ENCODE assay signal across 9 cellular contexts in genomic region chr17:68437979-68438877, GRCh38. TPM values are rescaled to one million over a fixed set of nuclear protein-coding genes. Genes with fewer than 3 reads are reported as not detected.
DNase-seq lines count a peak whose midpoint lies in the region; ATAC-seq and TF ChIP-seq lines count a peak whose summit lies in the region.
"Had no signal": no experiment of that assay in that cellular context is flagged by ENCODE, and none has a peak within 500 bp of the region (broad histone marks: within the 10 kb centered on the region; RNA-seq: fewer than 3 reads in every experiment).

No MANE protein-coding gene starts in this region.

- H3K36me3 ChIP-seq in mucosa of rectum (ENCODE audit: control insufficient read depth in 2 of 2, insufficient read depth in 2 of 2, low read length in 2 of 2): peaks cover 26 to 40% of the 10 kb centered on the region in 2 donors

- peaks cover 12 to 15% of the 10 kb centered on the region in 2 donors for H3K4me1 ChIP-seq in mucosa of rectum (ENCODE audit: control insufficient read depth in 2 of 2, insufficient read depth in 2 of 2, low read length in 2 of 2)

- ATAC-seq in HG02938 (IDR thresholded peaks at IDR 0.05; ENCODE audit: unreplicated experiment) (peak; percentile 64), HG03439 (IDR thresholded peaks at IDR 0.05; ENCODE audit: unreplicated experiment) (no peak)

- no peaks in the 10 kb centered on the region for H3K27me3 ChIP-seq in mucosa of rectum (ENCODE audit: control insufficient read depth in 2 of 2, insufficient read depth in 2 of 2, low read length in 2 of 2)

- H3K27ac ChIP-seq in mucosa of rectum (ENCODE audit: low read depth in 2 of 2, low read length in 2 of 2): peak overlapping the region; percentile 72 to 78
- H3K27ac ChIP-seq: 22Rv1 had no signal

- DNase-seq in NK-92 treated with Interleukin-12 subunit alpha and Interleukin-12 subunit beta, amount 100 ng/mL, for 24 hours (lab: John Stamatoyannopoulos, UW): peak; percentile 47
- DNase-seq in NK-92 (lab: John Stamatoyannopoulos, UW; ENCODE audit: unreplicated experiment) (no peak), SK-MEL-5 (ENCODE audit: low read depth, low spot score) (peak; percentile 59), choroid plexus epithelial cell (ENCODE audit: low read depth) (peak; percentile 62), NCI-H1092 (lab: John Stamatoyannopoulos, UW) (no peak)

- H3K9ac ChIP-seq in mucosa of rectum (ENCODE audit: low read depth in 1 of 2, low read length in 2 of 2): peak overlapping the region; percentile 44 to 46

- in situ Hi-C loops in SK-MEL-5 (cut with HindIII; ENCODE audit: low pct_unique_long_range_greater_than_20kb, low sequenced_read_pairs): no loop called here

- H3K4me3 ChIP-seq in choroid plexus epithelial cell (ENCODE audit: low read depth, low read length) (peak overlapping the region; percentile 4), mucosa of rectum (ENCODE audit: low read length in 2 of 2) (peak overlapping the region; percentile 27 to 28)

- TF ChIP-seq CTCF in choroid plexus epithelial cell (conservative IDR thresholded peaks at IDR 0.05; ENCODE audit: low read depth, low read length): no peak

- H3K9me3 ChIP-seq in mucosa of rectum (ENCODE audit: control insufficient read depth in 2 of 2, low read length in 2 of 2): no peaks in the 10 kb centered on the region

RNA-seq across cellular contexts. Expression of gene WIPI1, which starts 19.1 kb away (rescaled TPM):
- total RNA-seq in SK-MEL-5 (2014; rRNA removed; shearing (Covaris generic)): 558 and 643 TPM in 2 replicates
- 337 and 389 TPM in 2 replicates for polyA plus RNA-seq in SK-MEL-5 (2015; cell fraction: cytosol; rRNA removed)
- 252 and 324 TPM in 2 replicates for polyA plus RNA-seq in SK-MEL-5 (2015; cell fraction: nucleus; rRNA removed)

Comparison
In these comparisons a context has a peak if more than half of its experiments do, and no peak if none do; other contexts are left out.
1. DNase-seq: peak in NK-92 treated with Interleukin-12 subunit alpha and Interleukin-12 subunit beta, amount 100 ng/mL, for 24 hours (single experiment), SK-MEL-5 (single experiment) and choroid plexus epithelial cell (single experiment); none in NK-92 (single experiment) and NCI-H1092 (single experiment).